ENCODE assay signal across 20 cellular contexts in genomic region chr12:102596016-102596415, GRCh38.
"Had no signal": no experiment of that assay in that cellular context is flagged by ENCODE, and none has a peak within 500 bp of the region (broad histone marks: within the 10 kb centered on the region; RNA-seq: fewer than 3 reads in every experiment).

No MANE protein-coding gene starts in this region.

- H3K27ac ChIP-seq: coronary artery, dorsolateral prefrontal cortex, esophagus muscularis mucosa, gastrocnemius medialis, heart right ventricle, left lung, lower lobe of right lung had no signal

- H3K36me3 Mint-ChIP-seq: mesothelial cell of epicardium had no signal

- H3K9me3 Mint-ChIP-seq: mesothelial cell of epicardium had no signal

- H3K36me3 ChIP-seq: esophagus muscularis mucosa, gastrocnemius medialis, heart right ventricle, left lung, lower lobe of right lung had no signal

- DNase-seq: dermis blood vessel endothelial cell; dorsolateral prefrontal cortex; effector CD4-positive, alpha-beta T cell; effector memory CD4-positive, alpha-beta T cell; foreskin fibroblast; foreskin melanocyte; gastrocnemius medialis; glutamatergic neuron; head of caudate nucleus; heart right ventricle; hippocampal formation; left cardiac atrium; left ventricle myocardium superior; lower lobe of right lung; mesenchymal stem cell; mucosa of descending colon had no signal

- ATAC-seq: gastrocnemius medialis, heart right ventricle, left cardiac atrium, left lung, left ventricle myocardium superior, lower lobe of right lung, mucosa of descending colon had no signal

- H3K27me3 ChIP-seq: esophagus muscularis mucosa, gastrocnemius medialis, heart right ventricle, left lung had no signal

- H3K4me3 Mint-ChIP-seq: mesothelial cell of epicardium had no signal

- H3K4me1 Mint-ChIP-seq: mesothelial cell of epicardium had no signal

- H3K27ac Mint-ChIP-seq: mesothelial cell of epicardium had no signal

- H3K4me3 ChIP-seq: coronary artery, dorsolateral prefrontal cortex, esophagus muscularis mucosa, gastrocnemius medialis, heart right ventricle, left lung, lower lobe of right lung, mucosa of descending colon had no signal

- H3K4me1 ChIP-seq: esophagus muscularis mucosa, gastrocnemius medialis, heart right ventricle, left lung, lower lobe of right lung had no signal

- H3K9me3 ChIP-seq: esophagus muscularis mucosa, gastrocnemius medialis, left lung, lower lobe of right lung, mucosa of descending colon had no signal
